ENCODE assay signal across 11 cellular contexts in the genomic region with DNA sequence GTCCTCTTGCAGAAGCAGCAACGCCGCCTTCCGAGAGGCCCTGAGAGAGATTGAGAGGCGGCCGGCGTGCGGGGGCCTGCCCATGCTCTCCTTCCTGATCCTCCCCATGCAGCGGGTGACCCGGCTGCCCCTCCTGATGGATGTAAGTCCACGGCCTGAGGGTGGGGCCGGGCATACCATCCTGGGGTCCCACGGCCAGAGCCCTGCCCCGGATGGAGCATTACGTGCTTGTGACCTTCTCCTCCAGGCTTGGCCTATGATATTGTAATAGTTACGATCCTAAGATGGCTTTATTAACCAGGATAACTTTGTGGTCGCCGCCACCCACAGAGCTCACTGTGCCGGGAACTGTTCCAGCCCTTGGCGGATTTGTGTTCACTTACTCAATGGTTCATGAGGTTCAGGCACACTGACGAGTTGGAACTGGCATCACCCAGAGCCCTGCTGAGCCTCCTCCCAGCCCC. TPM values are rescaled to one million over a fixed set of nuclear protein-coding genes. Genes with fewer than 3 reads are reported as not detected.
DNase-seq lines count a peak whose midpoint lies in the region; ATAC-seq, FAIRE-seq and TF ChIP-seq lines count a peak whose summit lies in the region.
"Had no signal": no experiment of that assay in that cellular context is flagged by ENCODE, and none has a peak within 500 bp of the region (broad histone marks: within the 10 kb centered on the region; RNA-seq: fewer than 3 reads in every experiment).

No MANE protein-coding gene starts in this region.

- no peak overlapping the region for H2AFZ ChIP-seq in astrocyte (ENCODE audit: low read depth, low read length)

- FAIRE-seq in astrocyte (lab: Jason Lieb, UNC): no peak
- FAIRE-seq: G401.6 had no signal

- no peaks in the 10 kb centered on the region for H3K36me3 ChIP-seq in astrocyte (ENCODE audit: insufficient read depth, low read length)
- H3K36me3 ChIP-seq: colonic mucosa had no signal

- no peaks in the 10 kb centered on the region for H3K9me3 Mint-ChIP-seq in astrocyte (ENCODE audit: unreplicated experiment)
- no peaks in the 10 kb centered on the region for H3K9me3 Mint-ChIP-seq in type B pancreatic cell

- H3K9ac ChIP-seq in astrocyte (ENCODE audit: low read length): no peak overlapping the region

- no peak overlapping the region for H3K27ac ChIP-seq in astrocyte (ENCODE audit: low read depth, low read length)
- H3K27ac ChIP-seq in foreskin keratinocyte: no peak overlapping the region
- H3K27ac ChIP-seq: colonic mucosa had no signal

- DNase-seq in HFF-Myc (ENCODE audit: extremely low read depth, low read depth) (peak; percentile 74), astrocyte (ENCODE audit: low read depth) (peak; percentile 85), foreskin keratinocyte (peak; percentile 72 to 85), type B pancreatic cell (ENCODE audit: extremely low spot score, unreplicated experiment) (no peak), hippocampal formation (lab: John Stamatoyannopoulos, UW) (no peak)
- no peak for DNase-seq in activated CD4-positive, alpha-beta T cell treated with anti-CD3 and anti-CD28 coated beads, Interleukin-2, amount 50 U/mL, for 1 hour
- DNase-seq: activated effector memory CD4-positive, alpha-beta T cell treated with anti-CD3 and anti-CD28 coated beads, Interleukin-2, amount 50 U/mL, for 16 hours; colonic mucosa had no signal

- H3K27ac Mint-ChIP-seq in astrocyte (ENCODE audit: unreplicated experiment): no peak overlapping the region
- peak overlapping the region; percentile 23 for H3K27ac Mint-ChIP-seq in type B pancreatic cell

- no peak overlapping the region for H3K4me3 Mint-ChIP-seq in astrocyte (ENCODE audit: unreplicated experiment)
- no peak overlapping the region for H3K4me3 Mint-ChIP-seq in type B pancreatic cell

- H3K9me3 ChIP-seq in astrocyte (ENCODE audit: insufficient read depth, low read depth, low read length): no peaks in the 10 kb centered on the region
- H3K9me3 ChIP-seq: colonic mucosa had no signal

- H3K4me1 ChIP-seq in astrocyte (ENCODE audit: insufficient read depth, low read length): peaks cover 34% of the 10 kb centered on the region
- H3K4me1 ChIP-seq in foreskin keratinocyte: peaks cover 9% of the 10 kb centered on the region
- H3K4me1 ChIP-seq: colonic mucosa had no signal

- peaks cover 4% of the 10 kb centered on the region for H3K27me3 Mint-ChIP-seq in astrocyte (ENCODE audit: low read depth, unreplicated experiment)
- H3K27me3 Mint-ChIP-seq in type B pancreatic cell: no peaks in the 10 kb centered on the region

- no peaks in the 10 kb centered on the region for H3K36me3 Mint-ChIP-seq in astrocyte (ENCODE audit: low read depth, unreplicated experiment)
- peaks cover 3% of the 10 kb centered on the region for H3K36me3 Mint-ChIP-seq in type B pancreatic cell

- H4K20me1 ChIP-seq in astrocyte (ENCODE audit: insufficient read depth, low read length): no peaks in the 10 kb centered on the region

- H3K4me1 Mint-ChIP-seq in astrocyte (ENCODE audit: low read depth, unreplicated experiment) (peaks cover 9% of the 10 kb centered on the region), type B pancreatic cell (ENCODE audit: unreplicated experiment) (peaks cover 21% of the 10 kb centered on the region)

- H3K4me2 ChIP-seq in astrocyte (ENCODE audit: low read length): peak overlapping the region; percentile 36

- no peak for TF ChIP-seq CTCF in HFF-Myc (IDR thresholded peaks at IDR 0.05; ENCODE audit: low read depth, low read length, missing control alignments)
- no peak for TF ChIP-seq CTCF in astrocyte (IDR thresholded peaks at IDR 0.05; ENCODE audit: insufficient read depth, low read depth, low read length)
- TF ChIP-seq CTCF in foreskin keratinocyte (conservative IDR thresholded peaks at IDR 0.05): no peak
- TF ChIP-seq CTCF in type B pancreatic cell (conservative IDR thresholded peaks at IDR 0.05): no peak

- H3K4me3 ChIP-seq in HFF-Myc (replicated peaks; ENCODE audit: low read depth, low read length) (no peak overlapping the region), astrocyte (ENCODE audit: insufficient read depth, low read depth, low read length) (no peak overlapping the region)
- H3K4me3 ChIP-seq: colonic mucosa had no signal

- ATAC-seq in foreskin keratinocyte: peak; percentile 55
- no peak for ATAC-seq in HG03139 (IDR thresholded peaks at IDR 0.05; ENCODE audit: unreplicated experiment)

- H3K27me3 ChIP-seq in astrocyte (ENCODE audit: insufficient read depth, low read length) (no peaks in the 10 kb centered on the region), foreskin keratinocyte (no peaks in the 10 kb centered on the region)
- H3K27me3 ChIP-seq: colonic mucosa had no signal

- H3K79me2 ChIP-seq in astrocyte (ENCODE audit: insufficient read depth, low read length): no peaks in the 10 kb centered on the region

RNA-seq across cellular contexts. Expression of gene ARHGEF16, which starts 18.9 kb away (rescaled TPM):
- total RNA-seq in astrocyte (3.7 and 4.1 TPM in 2 replicates), foreskin keratinocyte (24.1 and 25.2 TPM in 2 replicates), type B pancreatic cell (ENCODE audit: low replicate concordance) (16.1 and 28.9 TPM in 2 replicates)
- polyA plus RNA-seq in foreskin keratinocyte: 19.9 and 22.8 TPM in 2 replicates
- total RNA-seq: mononuclear cell had no signal

Comparison
In these comparisons a context has a peak if more than half of its experiments do, and no peak if none do; other contexts are left out.
1. DNase-seq: peak in HFF-Myc (single experiment), astrocyte (single experiment) and foreskin keratinocyte (2 of 2); none in type B pancreatic cell (single experiment), activated CD4-positive, alpha-beta T cell treated with anti-CD3 and anti-CD28 coated beads, Interleukin-2, amount 50 U/mL, for 1 hour (single experiment) and hippocampal formation (0 of 2).